In genomic region chr19:16460454-16460853, GRCh38 we compare ENCODE assay signal across 16 cellular contexts. TPM values are rescaled to one million over a fixed set of nuclear protein-coding genes. Genes with fewer than 3 reads are reported as not detected.
"Had no signal": no experiment of that assay in that cellular context is flagged by ENCODE, and none has a peak within 500 bp of the region (broad histone marks: within the 10 kb centered on the region; RNA-seq: fewer than 3 reads in every experiment).

No MANE protein-coding gene starts in this region.

- H3K27me3 ChIP-seq: cardiac muscle cell, gastroesophageal sphincter, stomach, uterus had no signal

- H3K9me3 ChIP-seq: gastroesophageal sphincter, stomach, uterus had no signal

- H3K36me3 ChIP-seq: cardiac muscle cell, gastroesophageal sphincter, uterus had no signal

- H3K27me3 Mint-ChIP-seq: activated CD4-positive, alpha-beta T cell treated with anti-CD3 and anti-CD28 coated beads for 36 hours; effector memory CD8-positive, alpha-beta T cell; memory B cell had no signal

- H3K4me3 Mint-ChIP-seq: activated CD4-positive, alpha-beta T cell treated with anti-CD3 and anti-CD28 coated beads for 36 hours; activated CD8-positive, alpha-beta T cell treated with anti-CD3 and anti-CD28 coated beads, Interleukin-2, amount 10 ng/mL, durations not matched to agents 7 days and 5 days; effector memory CD8-positive, alpha-beta T cell; memory B cell; nephron progenitor cell had no signal

- H3K9me3 Mint-ChIP-seq: effector memory CD8-positive, alpha-beta T cell; memory B cell; nephron progenitor cell had no signal

- ATAC-seq: activated CD4-positive, alpha-beta T cell treated with anti-CD3 and anti-CD28 coated beads for 36 hours; activated CD8-positive, alpha-beta T cell treated with anti-CD3 and anti-CD28 coated beads, Interleukin-2, amount 10 ng/mL, durations not matched to agents 7 days and 5 days; effector memory CD8-positive, alpha-beta T cell; gastroesophageal sphincter had no signal

- DNase-seq: activated CD4-positive, alpha-beta T cell treated with anti-CD3 and anti-CD28 coated beads for 36 hours; activated CD8-positive, alpha-beta memory T cell treated with anti-CD3 and anti-CD28 coated beads, Interleukin-2, amount 50 U/mL, for 48 hours; activated CD8-positive, alpha-beta T cell treated with anti-CD3 and anti-CD28 coated beads, Interleukin-2, amount 10 ng/mL, durations not matched to agents 7 days and 5 days; effector memory CD8-positive, alpha-beta T cell; nephron progenitor cell; stomach; T-helper 9 cell; uterus had no signal

- H3K27ac Mint-ChIP-seq: activated CD4-positive, alpha-beta T cell treated with anti-CD3 and anti-CD28 coated beads for 36 hours; activated CD8-positive, alpha-beta T cell treated with anti-CD3 and anti-CD28 coated beads, Interleukin-2, amount 10 ng/mL, durations not matched to agents 7 days and 5 days; nephron progenitor cell had no signal

- H3K4me3 ChIP-seq: cardiac muscle cell, gastroesophageal sphincter, skin epidermis, stomach, uterus had no signal

- H3K27ac ChIP-seq: cardiac muscle cell, epithelial cell of prostate, gastroesophageal sphincter, skin epidermis, stomach, uterus had no signal

RNA-seq across cellular contexts. Expression of gene CALR3, which starts 35.5 kb away (rescaled TPM):
- total RNA-seq: activated CD4-positive, alpha-beta T cell treated with anti-CD3 and anti-CD28 coated beads for 36 hours; activated CD8-positive, alpha-beta T cell treated with anti-CD3 and anti-CD28 coated beads, Interleukin-2, amount 10 ng/mL, durations not matched to agents 7 days and 5 days; astrocyte; cardiac muscle cell; gastroesophageal sphincter; osteocyte; renal cortical epithelial cell; stomach; uterus had no signal
- polyA plus RNA-seq: cardiac muscle cell, stomach had no signal
